ENCODE assay signal across 21 cellular contexts in the genomic region with DNA sequence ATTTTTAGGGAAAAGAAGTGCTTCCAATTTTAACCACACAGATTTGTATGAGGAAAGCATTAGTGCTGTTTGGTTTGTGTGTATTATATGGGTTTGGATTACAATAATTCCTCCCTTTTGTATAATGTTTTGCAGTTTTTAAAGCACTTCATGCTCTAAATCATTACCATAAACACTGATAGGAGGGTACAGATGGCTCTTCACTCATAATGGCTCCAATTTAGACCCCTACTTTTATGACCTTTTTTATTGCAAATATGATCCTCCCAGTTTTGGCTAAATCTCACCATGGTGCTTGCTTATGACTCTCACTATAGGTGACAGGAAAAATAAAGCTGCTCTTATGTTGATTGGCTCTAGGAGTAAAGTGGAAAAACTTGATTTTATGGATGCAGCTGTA. TPM values are rescaled to one million over a fixed set of nuclear protein-coding genes. Genes with fewer than 3 reads are reported as not detected.
"Had no signal": no experiment of that assay in that cellular context is flagged by ENCODE, and none has a peak within 500 bp of the region (broad histone marks: within the 10 kb centered on the region; RNA-seq: fewer than 3 reads in every experiment).

No MANE protein-coding gene starts in this region.

- H3K27ac ChIP-seq: adrenal gland, breast epithelium, coronary artery, tibial artery had no signal

- H3K4me3 ChIP-seq: adrenal gland, breast epithelium, coronary artery, tibial artery had no signal

- H3K27me3 ChIP-seq: adrenal gland, breast epithelium, tibial artery had no signal

- H3K9me3 ChIP-seq: adrenal gland, tibial artery had no signal

- FAIRE-seq: astrocyte, islet of Langerhans had no signal

- DNase-seq: activated CD4-positive, alpha-beta T cell treated with anti-CD3 and anti-CD28 coated beads, Interleukin-2, amount 50 U/mL, for 4 hours; activated effector memory CD4-positive, alpha-beta T cell treated with anti-CD3 and anti-CD28 coated beads, Interleukin-2, amount 50 U/mL, for 16 hours; activated T-cell treated with anti-CD3 and anti-CD28 coated beads, Interleukin-2, amount 50 U/mL, for 72 hours; adrenal gland; erythroblast; foreskin melanocyte; glutamatergic neuron; hippocampal formation; left cardiac atrium; mesendoderm; naive thymus-derived CD4-positive, alpha-beta T cell; stimulated activated CD4-positive, alpha-beta T cell treated with anti-CD3 and anti-CD28 coated beads, Interleukin-12 subunit alpha, Interleukin-12 subunit beta, amount 100 ng/mL, for 4 hours; stimulated activated CD4-positive, alpha-beta T cell treated with anti-CD3 and anti-CD28 coated beads, Interleukin-1b, Interleukin-23, amount 100 ng/mL, for 48 hours; stimulated activated naive CD8-positive, alpha-beta T cell treated with anti-CD3 and anti-CD28 coated beads, Interleukin-15, Interleukin-2, amounts not matched to agents 100 U/mL and 50 U/mL, for 24 hours; substantia nigra; tibial artery had no signal

- H3K36me3 ChIP-seq: adrenal gland, breast epithelium, tibial artery had no signal

- H3K4me1 ChIP-seq: adrenal gland, breast epithelium, tibial artery had no signal

RNA-seq across cellular contexts. Expression of a gene that starts 23.8 kb away (rescaled TPM):
- total RNA-seq: activated naive CD4-positive, alpha-beta T cell treated with anti-CD3 and anti-CD28 coated beads, Interleukin-2, amount 50 U/mL, for 72 hours had no signal
